Comparison of ENCODE assay signal across 8 cellular contexts in genomic region chr9:133742849-133743444, GRCh38. TPM values are rescaled to one million over a fixed set of nuclear protein-coding genes. Genes with fewer than 3 reads are reported as not detected.
A peak's percentile ranks its signal among the peaks of the same experiment; 100 is the strongest.
DNase-seq lines count a peak whose midpoint lies in the region; ATAC-seq, FAIRE-seq and TF ChIP-seq lines count a peak whose summit lies in the region.

No MANE protein-coding gene starts in this region.

- no TSS peak for BruUV-seq in endothelial cell of umbilical vein (replicated peaks; lab: Mats Ljungman, UMichigan)

- CTCF ChIA-PET in endothelial cell of umbilical vein (lab: Charles Lee): interaction anchor here (0.5 to 2.5 kb wide), 32 partner anchors 8 to 356 kb away, joined by 3 to 26 read pairs (median 4); partner anchors contain the start of gene CACFD1

- H4K20me1 ChIP-seq in endothelial cell of umbilical vein (replicated peaks; ENCODE audit: control insufficient read depth, extremely low read depth, insufficient read depth, low read length): no peaks in the 10 kb centered on the region

- no peak overlapping the region for H3K9ac ChIP-seq in NT2/D1 (ENCODE audit: insufficient read length, low read depth)
- H3K9ac ChIP-seq in endothelial cell of umbilical vein (replicated peaks; ENCODE audit: extremely low read depth, insufficient read depth, low read length): no peak overlapping the region

- POLR2A ChIA-PET in endothelial cell of umbilical vein (lab: Charles Lee): no interaction called here

- no peak for ATAC-seq in GM21390 (IDR thresholded peaks at IDR 0.05; ENCODE audit: unreplicated experiment)

- dilution Hi-C loops in endothelial cell of umbilical vein (cut with MboI; ENCODE audit: extremely low pct_ligation_motif_present, low sequenced_read_pairs): no loop called here

- peak; percentile 93 for FAIRE-seq in endothelial cell of umbilical vein (lab: Jason Lieb, UNC)

- TF ChIP-seq POLR2A in endothelial cell of umbilical vein (IDR thresholded peaks at IDR 0.05; ENCODE audit: low read depth, low read length): no peak

- H3K9me1 ChIP-seq in endothelial cell of umbilical vein (replicated peaks; ENCODE audit: control insufficient read depth, extremely low read depth, insufficient read depth, low read length): no peaks in the 10 kb centered on the region

- no peak overlapping the region for H3K4me3 ChIP-seq in NT2/D1 (ENCODE audit: insufficient read length, low read depth)
- H3K4me3 ChIP-seq in endothelial cell of umbilical vein (replicated peaks in 1 of 3; ENCODE audit: insufficient read depth in 1 of 3, low read depth in 1 of 3, low read length in 3 of 3): no peak overlapping the region

- H3K27me3 ChIP-seq in NT2/D1 (ENCODE audit: insufficient read depth, insufficient read length) (no peaks in the 10 kb centered on the region), endothelial cell of umbilical vein (ENCODE audit: control insufficient read depth in 2 of 2, insufficient read depth in 2 of 2, low read length in 2 of 2) (peaks cover 2 to 12% of the 10 kb centered on the region in 2 experiments)

- TF ChIP-seq CTCF in endothelial cell of umbilical vein (IDR thresholded peaks at IDR 0.05; ENCODE audit: extremely low read depth in 1 of 2, insufficient read depth in 1 of 2, low read depth in 1 of 2, low read length in 2 of 2): peak; percentile 98 to 99

- H3K4me2 ChIP-seq in endothelial cell of umbilical vein (ENCODE audit: insufficient read depth, low read length): no peak overlapping the region

- H3K4me1 ChIP-seq in NT2/D1 (ENCODE audit: insufficient read depth, insufficient read length) (peaks cover 7% of the 10 kb centered on the region), endothelial cell of umbilical vein (ENCODE audit: control insufficient read depth, extremely low read depth, insufficient read depth, low read length) (peaks cover 2% of the 10 kb centered on the region)

- DNase-seq in GF-D8 (lab: John Stamatoyannopoulos, UW): peak; percentile 33
- DNase-seq in HT1080 (ENCODE audit: low read depth): peak; percentile 72
- peak; percentile 84 for DNase-seq in NT2/D1 (ENCODE audit: low read depth, low spot score)
- DNase-seq in activated CD8-positive, alpha-beta memory T cell treated with anti-CD3 and anti-CD28 coated beads for 48 hours (ENCODE audit: low read depth in 2 of 3, low spot score in 2 of 3): peak; percentile 48 to 67 (median 53)
- DNase-seq in endothelial cell of umbilical vein (ENCODE audit: low read depth, low spot score): peak; percentile 82
- peak; percentile 53 for DNase-seq in middle frontal gyrus (ENCODE audit: extremely low spot score, low spot score)
- DNase-seq in stimulated activated CD8-positive, alpha-beta memory T cell treated with anti-CD3 and anti-CD28 coated beads, Interleukin-4, amount 100 ng/mL, for 48 hours: peak; percentile 91

- H3K36me3 ChIP-seq in NT2/D1 (ENCODE audit: insufficient read depth, insufficient read length, low read length): no peaks in the 10 kb centered on the region
- no peaks in the 10 kb centered on the region for H3K36me3 ChIP-seq in endothelial cell of umbilical vein (ENCODE audit: control insufficient read depth in 2 of 2, extremely low read depth in 1 of 2, insufficient read depth in 2 of 2, low read length in 2 of 2)

- H3K9me3 ChIP-seq in NT2/D1 (ENCODE audit: insufficient read depth, low read length): no peaks in the 10 kb centered on the region; the same call in 1 of the 2 replicates
- H3K9me3 ChIP-seq in endothelial cell of umbilical vein (replicated peaks; ENCODE audit: control insufficient read depth, insufficient read depth, low read length): no peaks in the 10 kb centered on the region

- H2AFZ ChIP-seq in endothelial cell of umbilical vein (ENCODE audit: low read depth, low read length): no peak overlapping the region

- intact Hi-C loops in endothelial cell of umbilical vein (cut with micrococcal nuclease): loop anchor here (1.0 kb wide), 1 partner anchor 251 kb away; no protein-coding TSS in a partner anchor

- H3K79me2 ChIP-seq in endothelial cell of umbilical vein (ENCODE audit: control insufficient read depth, insufficient read depth, low read length): no peaks in the 10 kb centered on the region

- H3K27ac ChIP-seq in endothelial cell of umbilical vein (ENCODE audit: insufficient read depth, low read depth, low read length): no peak overlapping the region

TF ChIP-seq in endothelial cell of umbilical vein, 7 proteins besides CTCF, POLR2A, EP300 and RAD21:
- no peak for TF ChIP-seq FOS (IDR thresholded peaks at IDR 0.05; ENCODE audit: borderline replicate concordance, insufficient read depth, low read length)
- no peak for TF ChIP-seq MAX (IDR thresholded peaks at IDR 0.05; ENCODE audit: insufficient read depth, insufficient read length)
- no peak for TF ChIP-seq EZH2 (IDR thresholded peaks at IDR 0.05; ENCODE audit: borderline replicate concordance, low read depth, low read length, severe bottlenecking)
- TF ChIP-seq MYC (IDR thresholded peaks at IDR 0.05; ENCODE audit: low read depth, low read length): no peak
- no peak for TF ChIP-seq JUN (IDR thresholded peaks at IDR 0.05; ENCODE audit: borderline replicate concordance, insufficient read depth, insufficient read length, low read depth)
- no peak for TF ChIP-seq POLR2AphosphoS5 (IDR thresholded peaks at IDR 0.05; ENCODE audit: insufficient read depth, low read depth, low read length)
- TF ChIP-seq GATA2 (IDR thresholded peaks at IDR 0.05; ENCODE audit: insufficient read depth, insufficient read length, low read depth, low read length): no peak

RNA-seq across cellular contexts. Expression of gene SARDH, which starts 4.8 kb away (rescaled TPM):
- total RNA-seq in HT1080 (2014; rRNA removed; shearing (Covaris generic)): 0.05 and 0.30 TPM in 2 replicates
- 0.30 and 0.34 TPM in 2 replicates for polyA plus RNA-seq in HT1080 (2015; cell fraction: cytosol; rRNA removed)
- 0.99 and 1.1 TPM in 2 replicates for polyA plus RNA-seq in HT1080 (2015; cell fraction: nucleus; rRNA removed)
- 0.30 and 0.44 TPM in 2 replicates for total RNA-seq in endothelial cell of umbilical vein
- 0.16 and 0.19 TPM in 2 replicates for polyA plus RNA-seq in endothelial cell of umbilical vein
- polyA plus RNA-seq in endothelial cell of umbilical vein (2011; cell fraction: cytosol; rRNA removed): 0.10 and 0.14 TPM in 2 replicates
- polyA plus RNA-seq in endothelial cell of umbilical vein (2011; cell fraction: nucleus; rRNA removed): 0.55 and 0.66 TPM in 2 replicates
- polyA plus RNA-seq in endothelial cell of umbilical vein (2012): 0.08 and 0.44 TPM in 2 replicates
- 0.13 TPM in 1 of 2 replicates, not detected in the other for polyA minus RNA-seq in endothelial cell of umbilical vein
- polyA minus RNA-seq in endothelial cell of umbilical vein (2011; cell fraction: cytosol; rRNA and poly(A)+ RNA removed): not detected
- 0.14 and 0.38 TPM in 2 replicates for polyA minus RNA-seq in endothelial cell of umbilical vein (2011; cell fraction: nucleus; rRNA and poly(A)+ RNA removed)

Comparison
In these comparisons a context has a peak if more than half of its experiments do, and no peak if none do; other contexts are left out.
1. DNase-seq: peak in every context shown above with its lines; median percentile 91 in stimulated activated CD8-positive, alpha-beta memory T cell treated with anti-CD3 and anti-CD28 coated beads, Interleukin-4, amount 100 ng/mL, for 48 hours; 84 in NT2/D1; 82 in endothelial cell of umbilical vein; 72 in HT1080; 53 in activated CD8-positive, alpha-beta memory T cell treated with anti-CD3 and anti-CD28 coated beads for 48 hours; 53 in middle frontal gyrus; 33 in GF-D8.